In the genomic region with DNA sequence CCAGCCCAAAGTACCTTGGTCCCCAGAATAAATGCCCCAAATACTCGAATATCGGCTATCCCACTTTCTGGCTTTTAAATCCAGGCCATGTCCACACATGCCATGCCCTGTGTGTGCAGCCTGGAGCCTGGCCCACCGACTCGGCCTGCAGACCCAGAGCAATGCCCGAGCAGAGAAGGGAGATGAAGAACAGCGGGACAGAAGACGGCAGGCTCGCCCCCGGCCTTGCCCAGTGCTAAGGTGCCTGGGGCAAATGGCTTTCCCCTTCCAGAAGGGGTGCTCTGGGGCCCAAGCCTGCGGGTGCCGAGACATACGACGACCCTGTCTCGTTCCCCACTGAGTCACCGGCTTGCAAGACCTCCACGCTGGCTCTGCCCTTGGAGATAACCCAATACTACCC, we compare ENCODE assay signal across 22 cellular contexts. TPM values are rescaled to one million over a fixed set of nuclear protein-coding genes. Genes with fewer than 3 reads are reported as not detected.
"Had no signal": no experiment of that assay in that cellular context is flagged by ENCODE, and none has a peak within 500 bp of the region (broad histone marks: within the 10 kb centered on the region; RNA-seq: fewer than 3 reads in every experiment).

No MANE protein-coding gene starts in this region.

- DNase-seq: activated CD4-positive, alpha-beta T cell treated with anti-CD3 and anti-CD28 coated beads, Interleukin-2, amount 50 U/mL, for 1 hour; activated naive CD4-positive, alpha-beta T cell treated with anti-CD3 and anti-CD28 coated beads, Interleukin-2, amount 10 ng/mL, durations not matched to agents 7 days and 5 days; hippocampal formation; SK-N-SH; stimulated activated CD4-positive, alpha-beta T cell treated with anti-CD3 and anti-CD28 coated beads, Interleukin-4, amount 100 ng/mL, for 24 hours; stimulated activated naive CD8-positive, alpha-beta T cell treated with anti-CD3 and anti-CD28 coated beads, Interleukin-15, Interleukin-2, amounts not matched to agents 100 U/mL and 50 U/mL, for 24 hours; T-cell; T-helper 9 cell; trophoblast cell had no signal

- H3K36me3 Mint-ChIP-seq: mesothelial cell of epicardium had no signal

- H3K4me3 Mint-ChIP-seq: activated naive CD4-positive, alpha-beta T cell treated with anti-CD3 and anti-CD28 coated beads, Interleukin-2, amount 10 ng/mL, durations not matched to agents 7 days and 5 days; activated T-helper 17 cell treated with anti-CD3 and anti-CD28 coated beads, Interleukin-2, amount 50 U/mL, for 72 hours; mesothelial cell of epicardium; neural crest cell; T-cell had no signal

- ATAC-seq: activated CD4-positive, CD25-positive, alpha-beta regulatory T cell treated with anti-CD3 and anti-CD28 coated beads, Interleukin-2, amount 50 U/mL, for 24 hours; activated T-helper 17 cell treated with anti-CD3 and anti-CD28 coated beads, Interleukin-2, amount 50 U/mL, for 72 hours; stimulated activated naive CD8-positive, alpha-beta T cell treated with anti-CD3 and anti-CD28 coated beads, Interleukin-15, Interleukin-2, amounts not matched to agents 100 U/mL and 50 U/mL, for 24 hours; T-cell had no signal

- H3K9ac ChIP-seq: parathyroid adenoma, SK-N-SH had no signal

- H3K9me3 Mint-ChIP-seq: activated naive CD4-positive, alpha-beta T cell treated with anti-CD3 and anti-CD28 coated beads, Interleukin-2, amount 10 ng/mL, durations not matched to agents 7 days and 5 days; activated T-helper 17 cell treated with anti-CD3 and anti-CD28 coated beads, Interleukin-2, amount 50 U/mL, for 72 hours; mesothelial cell of epicardium; neural crest cell; T-cell had no signal

- H3K27me3 ChIP-seq: esophagus muscularis mucosa had no signal

- H3K27ac ChIP-seq: esophagus muscularis mucosa, parathyroid adenoma, skin epidermis had no signal

- FAIRE-seq: colon, keratinocyte had no signal

- H3K9me3 ChIP-seq: esophagus muscularis mucosa, SK-N-SH had no signal

- H3K4me3 ChIP-seq: esophagus muscularis mucosa, skin epidermis had no signal

- H3K27ac Mint-ChIP-seq: activated naive CD4-positive, alpha-beta T cell treated with anti-CD3 and anti-CD28 coated beads, Interleukin-2, amount 10 ng/mL, durations not matched to agents 7 days and 5 days; activated T-helper 17 cell treated with anti-CD3 and anti-CD28 coated beads, Interleukin-2, amount 50 U/mL, for 72 hours; mesothelial cell of epicardium; T-cell had no signal

- H3K27me3 Mint-ChIP-seq: activated naive CD4-positive, alpha-beta T cell treated with anti-CD3 and anti-CD28 coated beads, Interleukin-2, amount 10 ng/mL, durations not matched to agents 7 days and 5 days; activated T-helper 17 cell treated with anti-CD3 and anti-CD28 coated beads, Interleukin-2, amount 50 U/mL, for 72 hours; T-cell had no signal

RNA-seq across cellular contexts. Expression of gene CCDC92B, which starts 45.8 kb away (rescaled TPM):
- total RNA-seq: activated CD8-positive, alpha-beta memory T cell treated with anti-CD3 and anti-CD28 coated beads for 36 hours; glomerular endothelial cell; liver; myocyte had no signal
- polyA plus RNA-seq: keratinocyte, liver had no signal
